Comparison of ENCODE assay signal across 8 cellular contexts in the genomic region with DNA sequence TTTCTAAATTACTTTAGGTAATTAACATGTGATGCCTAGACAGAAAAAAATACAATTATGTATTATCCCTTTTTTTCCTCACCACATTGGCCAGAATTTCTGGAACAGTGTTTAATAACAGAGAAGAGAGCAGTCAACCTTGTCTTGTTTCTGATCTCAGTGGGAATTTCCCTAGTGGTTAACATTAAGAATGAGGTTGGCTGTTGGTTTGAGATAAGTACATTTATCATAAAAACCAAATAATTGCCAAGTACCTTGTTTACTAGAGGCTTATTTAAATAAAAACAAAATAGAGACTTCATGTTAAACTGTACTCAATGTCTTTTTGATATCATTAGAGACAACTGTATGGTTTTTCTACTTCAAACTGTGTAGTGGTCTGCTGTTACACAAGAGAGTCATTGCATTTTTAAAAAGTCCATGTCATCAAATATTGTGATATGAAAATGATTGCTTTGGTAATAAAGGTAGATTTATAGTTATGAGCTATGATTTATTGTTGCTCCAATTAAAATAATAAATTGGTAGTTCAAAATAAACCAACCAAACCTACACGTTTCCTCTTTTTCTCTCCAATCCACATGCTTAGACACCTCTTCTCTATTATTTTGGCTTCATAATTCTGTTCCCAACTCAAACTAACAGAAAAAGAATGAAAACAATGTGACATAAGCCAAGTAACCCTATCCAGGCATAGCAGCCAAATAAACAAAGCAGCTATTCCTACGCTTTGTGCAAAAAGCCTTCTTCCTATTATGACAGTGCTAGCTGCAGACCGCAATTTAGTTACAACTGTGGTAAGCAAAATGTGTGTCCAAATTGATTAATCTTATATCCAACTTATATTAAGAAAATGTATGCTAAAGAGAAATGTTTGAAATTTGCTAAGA. TPM values are rescaled to one million over a fixed set of nuclear protein-coding genes. Genes with fewer than 3 reads are reported as not detected.
DNase-seq lines count a peak whose midpoint lies in the region; TF ChIP-seq lines count a peak whose summit lies in the region.

No MANE protein-coding gene starts in this region.

- H3K4me1 Mint-ChIP-seq in activated naive CD4-positive, alpha-beta T cell treated with anti-CD3 and anti-CD28 coated beads, Interleukin-2, amount 50 U/mL, for 24 hours: peaks cover 78% of the 10 kb centered on the region

- no peaks in the 10 kb centered on the region for H3K9me3 ChIP-seq in sigmoid colon

- intact Hi-C loops in sigmoid colon (cut with DNase I): loop anchor here (2.0 kb wide), 1 partner anchor 19 kb away; no protein-coding TSS in a partner anchor

- no peak for DNase-seq in activated naive CD4-positive, alpha-beta T cell (lab: John Stamatoyannopoulos, UW)
- DNase-seq in dermis microvascular lymphatic vessel endothelial cell (ENCODE audit: low read depth in 2 of 2) (peak; percentile 54 to 72), sigmoid colon (no peak), T-helper 9 cell (no peak), NCI-H2029 treated with DMSO at 0.1 percent for 48 hours (lab: John Stamatoyannopoulos, UW) (no peak)
- no peak for DNase-seq in activated effector memory CD4-positive, alpha-beta T cell treated with anti-CD3 and anti-CD28 coated beads, Interleukin-2, amount 50 U/mL, for 16 hours

- WGBS in sigmoid colon, 2 donors: 35 to 77% methylated on average over 3 of the region's 3 CpGs

- no peaks in the 10 kb centered on the region for H3K9me3 Mint-ChIP-seq in activated naive CD4-positive, alpha-beta T cell treated with anti-CD3 and anti-CD28 coated beads, Interleukin-2, amount 50 U/mL, for 24 hours

- H3K27ac ChIP-seq in sigmoid colon: peak overlapping the region; percentile 12 to 79 (median 46)

- H3K27me3 ChIP-seq in sigmoid colon: no peaks in the 10 kb centered on the region

- H3K27ac Mint-ChIP-seq in activated naive CD4-positive, alpha-beta T cell treated with anti-CD3 and anti-CD28 coated beads, Interleukin-2, amount 50 U/mL, for 24 hours: peak overlapping the region; percentile 97

- TF ChIP-seq EP300 in Ishikawa (IDR thresholded peaks at IDR 0.05; ENCODE audit: borderline replicate concordance) (no peak), sigmoid colon (IDR thresholded peaks at IDR 0.05) (no peak)

- peaks cover 0 to 64% (median 44%) of the 10 kb centered on the region in 4 donors for H3K4me1 ChIP-seq in sigmoid colon

- peak in 1 of 4 experiments; percentile 14 for TF ChIP-seq CTCF in sigmoid colon (IDR thresholded peaks at IDR 0.05)

- TF ChIP-seq POLR2A in sigmoid colon (IDR thresholded peaks at IDR 0.05): no peak

- TF ChIP-seq RAD21 in Ishikawa (IDR thresholded peaks at IDR 0.05; ENCODE audit: low read depth): no peak

- H3K4me3 ChIP-seq in sigmoid colon: peak overlapping the region in 3 of 4 donors; percentile 9 to 29 (median 26)

- peak overlapping the region; percentile 89 for H3K4me3 Mint-ChIP-seq in activated naive CD4-positive, alpha-beta T cell treated with anti-CD3 and anti-CD28 coated beads, Interleukin-2, amount 50 U/mL, for 24 hours

- H3K36me3 Mint-ChIP-seq in activated naive CD4-positive, alpha-beta T cell treated with anti-CD3 and anti-CD28 coated beads, Interleukin-2, amount 50 U/mL, for 24 hours: peaks cover 10% of the 10 kb centered on the region

- no peaks in the 10 kb centered on the region for H3K27me3 Mint-ChIP-seq in activated naive CD4-positive, alpha-beta T cell treated with anti-CD3 and anti-CD28 coated beads, Interleukin-2, amount 50 U/mL, for 24 hours

- no peaks in the 10 kb centered on the region for H3K36me3 ChIP-seq in sigmoid colon

TF ChIP-seq in Ishikawa, 13 proteins besides CTCF, POLR2A, EP300 and RAD21:
- TF ChIP-seq EGR1 (IDR thresholded peaks at IDR 0.05) (no peak), FOXM1 (IDR thresholded peaks at IDR 0.05; ENCODE audit: borderline replicate concordance, low read depth) (no peak), REST (IDR thresholded peaks at IDR 0.05; ENCODE audit: low read depth) (no peak), CREB1 (IDR thresholded peaks at IDR 0.05; ENCODE audit: low read depth) (no peak), TEAD4 (IDR thresholded peaks at IDR 0.05) (0 out of 2 replicates have a peak, but pooled peaks have one; percentile 29), YY1 (IDR thresholded peaks at IDR 0.05; ENCODE audit: low read depth) (no peak), TAF1 (IDR thresholded peaks at IDR 0.05; ENCODE audit: low read depth) (no peak), NFIC (IDR thresholded peaks at IDR 0.05) (0 out of 2 replicates have a peak, but pooled peaks have one; percentile 2), ZBTB7A (IDR thresholded peaks at IDR 0.05; ENCODE audit: low read depth) (no peak), CEBPB (IDR thresholded peaks at IDR 0.05) (no peak)
- TF ChIP-seq, protein P1, sequence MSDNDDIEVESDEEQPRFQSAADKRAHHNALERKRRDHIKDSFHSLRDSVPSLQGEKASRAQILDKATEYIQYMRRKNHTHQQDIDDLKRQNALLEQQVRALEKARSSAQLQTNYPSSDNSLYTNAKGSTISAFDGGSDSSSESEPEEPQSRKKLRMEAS (IDR thresholded peaks at IDR 0.05): no peak
- TF ChIP-seq, protein P2, sequence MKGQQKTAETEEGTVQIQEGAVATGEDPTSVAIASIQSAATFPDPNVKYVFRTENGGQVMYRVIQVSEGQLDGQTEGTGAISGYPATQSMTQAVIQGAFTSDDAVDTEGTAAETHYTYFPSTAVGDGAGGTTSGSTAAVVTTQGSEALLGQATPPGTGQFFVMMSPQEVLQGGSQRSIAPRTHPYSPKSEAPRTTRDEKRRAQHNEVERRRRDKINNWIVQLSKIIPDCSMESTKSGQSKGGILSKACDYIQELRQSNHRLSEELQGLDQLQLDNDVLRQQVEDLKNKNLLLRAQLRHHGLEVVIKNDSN (IDR thresholded peaks at IDR 0.05): no peak

RNA-seq across cellular contexts. Expression of gene TANK, which starts 20.9 kb away (rescaled TPM):
- total RNA-seq in dermis microvascular lymphatic vessel endothelial cell (57.0 and 69.9 TPM in 2 replicates), sigmoid colon (10 to 100 TPM; 45.7 to 82.8 (median 71.0) TPM)
- polyA plus RNA-seq in sigmoid colon: 10 to 100 TPM; 35.2 to 52.9 (median 41.4) TPM

Comparison
In these comparisons a context has a peak if more than half of its experiments do, and no peak if none do; other contexts are left out.
1. DNase-seq: peak in dermis microvascular lymphatic vessel endothelial cell (2 of 2); none in activated naive CD4-positive, alpha-beta T cell (0 of 4), sigmoid colon (single experiment), T-helper 9 cell (single experiment), activated effector memory CD4-positive, alpha-beta T cell treated with anti-CD3 and anti-CD28 coated beads, Interleukin-2, amount 50 U/mL, for 16 hours (single experiment) and NCI-H2029 treated with DMSO at 0.1 percent for 48 hours (single experiment).